ENCODE assay signal across 18 cellular contexts in the genomic region with DNA sequence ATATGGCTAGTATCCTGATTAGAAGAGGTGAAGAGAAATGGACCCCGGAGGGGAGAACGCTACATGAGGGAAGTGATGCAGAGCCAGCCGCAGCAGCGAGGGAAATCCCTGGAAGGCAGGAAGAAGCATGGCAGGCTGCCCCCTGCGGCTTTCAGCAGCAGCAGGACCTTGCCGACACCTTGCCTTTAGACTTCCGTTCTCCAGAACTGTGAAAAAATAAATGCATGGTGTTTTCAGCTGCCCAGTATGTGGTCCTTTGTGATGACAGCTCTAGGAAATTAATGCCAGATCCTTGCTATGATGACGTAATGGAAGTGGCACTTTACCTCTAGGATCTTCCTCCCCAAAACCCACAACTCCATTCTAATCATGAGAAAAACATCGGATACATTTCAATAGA. TPM values are rescaled to one million over a fixed set of nuclear protein-coding genes. Genes with fewer than 3 reads are reported as not detected.
DNase-seq lines count a peak whose midpoint lies in the region; ATAC-seq and TF ChIP-seq lines count a peak whose summit lies in the region.
"Had no signal": no experiment of that assay in that cellular context is flagged by ENCODE, and none has a peak within 500 bp of the region (broad histone marks: within the 10 kb centered on the region; RNA-seq: fewer than 3 reads in every experiment).

No MANE protein-coding gene starts in this region.

- H3K4me3 ChIP-seq in HFF-Myc (replicated peaks; ENCODE audit: low read depth, low read length) (no peak overlapping the region), PC-9 (no peak overlapping the region)
- H3K4me3 ChIP-seq: stomach had no signal

- H2AFZ ChIP-seq in PC-9, result no peak overlapping the region

- BruUV-seq in PC-9 (replicated peaks; lab: Mats Ljungman, UMichigan), result no TSS peak

- no peaks in the 10 kb centered on the region for H3K9me2 ChIP-seq in PC-9 (ENCODE audit: insufficient read depth)

- POLR2A ChIA-PET in activated CD8-positive, alpha-beta T cell treated with anti-CD3 and anti-CD28 coated beads for 36 hours (lab: Charles Lee), result interaction anchor here (0.6 kb wide), 1 partner anchor 455 kb away, joined by 3 read pairs; no protein-coding TSS in a partner anchor
- POLR2A ChIA-PET in PC-9 (lab: Charles Lee; ENCODE audit: unreplicated experiment), result no interaction called here

- no peaks in the 10 kb centered on the region for H3K36me3 ChIP-seq in PC-9 (ENCODE audit: low read depth)
- H3K36me3 ChIP-seq: stomach had no signal

- peaks cover 8% of the 10 kb centered on the region for H3K4me1 Mint-ChIP-seq in activated CD8-positive, alpha-beta T cell treated with anti-CD3 and anti-CD28 coated beads for 36 hours (ENCODE audit: low read depth)
- H3K4me1 Mint-ChIP-seq: brain had no signal

- H4K20me1 ChIP-seq in PC-9 (ENCODE audit: insufficient read depth), result no peaks in the 10 kb centered on the region

- H3K27ac ChIP-seq in PC-9, result no peak overlapping the region
- H3K27ac ChIP-seq: C4-2B, KMS-11, stomach had no signal

- TF ChIP-seq CTCF in HFF-Myc (IDR thresholded peaks at IDR 0.05; ENCODE audit: low read depth, low read length, missing control alignments), result no peak
- no peak for TF ChIP-seq CTCF in activated CD8-positive, alpha-beta T cell treated with anti-CD3 and anti-CD28 coated beads for 36 hours (IDR thresholded peaks at IDR 0.05)
- TF ChIP-seq CTCF in PC-9 (conservative IDR thresholded peaks at IDR 0.05), result no peak

- no peaks in the 10 kb centered on the region for H3K79me2 ChIP-seq in PC-9 (ENCODE audit: low read depth)

- H3K27me3 Mint-ChIP-seq in activated CD8-positive, alpha-beta T cell treated with anti-CD3 and anti-CD28 coated beads for 36 hours, result peaks cover 2% of the 10 kb centered on the region

- intact Hi-C loops in activated CD8-positive, alpha-beta T cell treated with anti-CD3 and anti-CD28 coated beads for 36 hours (cut with micrococcal nuclease), result no loop called here
- intact Hi-C loops in PC-9 (cut with micrococcal nuclease; ENCODE audit: unreplicated experiment), result no loop called here

- H3K36me3 Mint-ChIP-seq in activated CD8-positive, alpha-beta T cell treated with anti-CD3 and anti-CD28 coated beads for 36 hours (ENCODE audit: low read depth), result no peaks in the 10 kb centered on the region
- H3K36me3 Mint-ChIP-seq: brain had no signal

- H3K27ac Mint-ChIP-seq in activated CD8-positive, alpha-beta T cell treated with anti-CD3 and anti-CD28 coated beads for 36 hours, result no peak overlapping the region

- H3K4me1 ChIP-seq in PC-9 (replicated peaks; ENCODE audit: insufficient read depth), result no peaks in the 10 kb centered on the region
- H3K4me1 ChIP-seq: stomach had no signal

- DNase-seq in CD1c-positive myeloid dendritic cell (ENCODE audit: extremely low spot score) (peak; percentile 8), HFF-Myc (ENCODE audit: extremely low read depth, low read depth) (peak; percentile 19), iPS-NIHi7 (ENCODE audit: extremely low spot score) (peak; percentile 51), GM19240 (ENCODE audit: insufficient read length, low spot score) (no peak), PC-9 (no peak), NCI-H748 (lab: John Stamatoyannopoulos, UW; ENCODE audit: unreplicated experiment) (no peak)
- peak; percentile 29 for DNase-seq in activated CD8-positive, alpha-beta T cell treated with anti-CD3 and anti-CD28 coated beads for 36 hours
- DNase-seq: effector memory CD4-positive, alpha-beta T cell; kidney glomerular epithelial cell; NCI-H187 treated with DMSO at 0.1 percent for 48 hours; stomach; SW 1271 had no signal

- no peak overlapping the region for H3K4me2 ChIP-seq in PC-9
- H3K4me2 ChIP-seq: KMS-11 had no signal

- H3K9me3 ChIP-seq in PC-9 (ENCODE audit: insufficient read depth, low read depth), result no peaks in the 10 kb centered on the region
- H3K9me3 ChIP-seq: stomach had no signal

- H3K4me3 Mint-ChIP-seq in activated CD8-positive, alpha-beta T cell treated with anti-CD3 and anti-CD28 coated beads for 36 hours, result no peak overlapping the region
- H3K4me3 Mint-ChIP-seq: brain had no signal

- H3K9me3 Mint-ChIP-seq in activated CD8-positive, alpha-beta T cell treated with anti-CD3 and anti-CD28 coated beads for 36 hours, result no peaks in the 10 kb centered on the region

- CTCF ChIA-PET in activated CD8-positive, alpha-beta T cell treated with anti-CD3 and anti-CD28 coated beads for 36 hours (lab: Charles Lee), result no interaction called here
- CTCF ChIA-PET in PC-9 (lab: Charles Lee), result interaction anchor here (0.7 kb wide), 1 partner anchor 567 kb away, joined by 3 read pairs; no protein-coding TSS in a partner anchor

- peaks cover 10% of the 10 kb centered on the region; the same call in 1 of the 2 replicates for H3F3A ChIP-seq in PC-9 (ENCODE audit: insufficient read depth, low read depth)

- no peak for ATAC-seq in activated CD8-positive, alpha-beta T cell treated with anti-CD3 and anti-CD28 coated beads for 36 hours
- ATAC-seq in HG02763 (IDR thresholded peaks at IDR 0.05; ENCODE audit: unreplicated experiment), result no peak
- ATAC-seq: activated CD4-positive, CD25-positive, alpha-beta regulatory T cell treated with anti-CD3 and anti-CD28 coated beads, Interleukin-2, amount 50 U/mL, for 24 hours; sciatic nerve had no signal

- no peaks in the 10 kb centered on the region for H3K27me3 ChIP-seq in PC-9 (ENCODE audit: insufficient read depth, low read depth)
- H3K27me3 ChIP-seq: stomach had no signal

RNA-seq across cellular contexts. Expression of a gene that starts 9.7 kb away (rescaled TPM):
- total RNA-seq in activated CD8-positive, alpha-beta T cell treated with anti-CD3 and anti-CD28 coated beads for 36 hours, result 10 to 100 TPM; 19.8 to 23.9 TPM
- 10.9 and 16.9 TPM in 2 replicates for total RNA-seq in PC-9 (2021)

RNA-seq across cellular contexts. Expression of a gene that starts 22.1 kb away (rescaled TPM):
- total RNA-seq in activated CD8-positive, alpha-beta T cell treated with anti-CD3 and anti-CD28 coated beads for 36 hours, result not detected
- total RNA-seq in PC-9 (2021), result 1.1 and 1.3 TPM in 2 replicates

Comparison
In these comparisons a context has a peak if more than half of its experiments do, and no peak if none do; other contexts are left out.
1. DNase-seq: peak in CD1c-positive myeloid dendritic cell (single experiment), HFF-Myc (single experiment), activated CD8-positive, alpha-beta T cell treated with anti-CD3 and anti-CD28 coated beads for 36 hours (single experiment) and iPS-NIHi7 (single experiment); none in GM19240 (single experiment), PC-9 (0 of 2) and NCI-H748 (single experiment).